In genomic region chr3:48503406-48504050, GRCh38 we compare ENCODE assay signal across 8 cellular contexts. TPM values are rescaled to one million over a fixed set of nuclear protein-coding genes. Genes with fewer than 3 reads are reported as not detected.
DNase-seq lines count a peak whose midpoint lies in the region; ATAC-seq and TF ChIP-seq lines count a peak whose summit lies in the region.

No MANE protein-coding gene starts in this region.

- no peaks in the 10 kb centered on the region for H3K9me3 Mint-ChIP-seq in T-helper 2 cell treated with Interferon-gamma antibody and Interleukin-4, amounts not matched to agents 5 μg/mL and 100 μg/mL, for 36 hours
- no peaks in the 10 kb centered on the region for H3K9me3 Mint-ChIP-seq in activated T-helper 2 cell treated with anti-CD3 and anti-CD28 coated beads, Interferon-gamma antibody, Interleukin-2, Interleukin-4, amounts not matched to agents 10 μg/mL and 5 μg/mL and 100 μg/mL, durations not matched to agents 14 hours and 24 hours and 36 hours

- H3K4me3 ChIP-seq in heart right ventricle (peak overlapping the region; percentile 32 to 83 (median 79)), psoas muscle (peak overlapping the region; percentile 76)

- H3K4me3 Mint-ChIP-seq in T-helper 2 cell treated with Interferon-gamma antibody and Interleukin-4, amounts not matched to agents 5 μg/mL and 100 μg/mL, for 36 hours = peak overlapping the region; percentile 81
- H3K4me3 Mint-ChIP-seq in activated T-helper 2 cell treated with anti-CD3 and anti-CD28 coated beads, Interferon-gamma antibody, Interleukin-2, Interleukin-4, amounts not matched to agents 10 μg/mL and 5 μg/mL and 100 μg/mL, durations not matched to agents 14 hours and 24 hours and 36 hours (ENCODE audit: low read depth) = peak overlapping the region; percentile 76

- H3K36me3 ChIP-seq in heart right ventricle (peaks cover 0 to 25% (median 0%) of the 10 kb centered on the region in 9 donors), psoas muscle (ENCODE audit: insufficient read depth in 1 of 2, low read depth in 1 of 2) (peaks cover 0 to 4% of the 10 kb centered on the region in 2 donors)

- H3K36me3 Mint-ChIP-seq in T-helper 2 cell treated with Interferon-gamma antibody and Interleukin-4, amounts not matched to agents 5 μg/mL and 100 μg/mL, for 36 hours (ENCODE audit: low read depth) = peaks cover 9% of the 10 kb centered on the region
- peaks cover 11% of the 10 kb centered on the region for H3K36me3 Mint-ChIP-seq in activated T-helper 2 cell treated with anti-CD3 and anti-CD28 coated beads, Interferon-gamma antibody, Interleukin-2, Interleukin-4, amounts not matched to agents 10 μg/mL and 5 μg/mL and 100 μg/mL, durations not matched to agents 14 hours and 24 hours and 36 hours (ENCODE audit: low read depth)

- H3K27me3 ChIP-seq in heart right ventricle = no peaks in the 10 kb centered on the region
- no peaks in the 10 kb centered on the region for H3K27me3 ChIP-seq in psoas muscle (ENCODE audit: insufficient read depth in 3 of 3, low read length in 2 of 3)

- H3K27ac ChIP-seq in heart right ventricle (peak overlapping the region; percentile 87 to 98 (median 97)), psoas muscle (peak overlapping the region; percentile 72)

- H3K27ac Mint-ChIP-seq in T-helper 2 cell treated with Interferon-gamma antibody and Interleukin-4, amounts not matched to agents 5 μg/mL and 100 μg/mL, for 36 hours = peak overlapping the region; percentile 59
- peak overlapping the region; percentile 62 for H3K27ac Mint-ChIP-seq in activated T-helper 2 cell treated with anti-CD3 and anti-CD28 coated beads, Interferon-gamma antibody, Interleukin-2, Interleukin-4, amounts not matched to agents 10 μg/mL and 5 μg/mL and 100 μg/mL, durations not matched to agents 14 hours and 24 hours and 36 hours

- H3K27me3 Mint-ChIP-seq in T-helper 2 cell treated with Interferon-gamma antibody and Interleukin-4, amounts not matched to agents 5 μg/mL and 100 μg/mL, for 36 hours (ENCODE audit: low read depth) = no peaks in the 10 kb centered on the region
- H3K27me3 Mint-ChIP-seq in activated T-helper 2 cell treated with anti-CD3 and anti-CD28 coated beads, Interferon-gamma antibody, Interleukin-2, Interleukin-4, amounts not matched to agents 10 μg/mL and 5 μg/mL and 100 μg/mL, durations not matched to agents 14 hours and 24 hours and 36 hours (ENCODE audit: low read depth) = no peaks in the 10 kb centered on the region

- intact Hi-C loops in activated T-helper 2 cell treated with anti-CD3 and anti-CD28 coated beads, Interferon-gamma antibody, Interleukin-2, Interleukin-4, amounts not matched to agents 10 μg/mL and 5 μg/mL and 100 μg/mL, durations not matched to agents 14 hours and 24 hours and 36 hours (cut with micrococcal nuclease) = loop anchor here (2.0 kb wide), 1 partner anchor 31 kb away; no protein-coding TSS in a partner anchor
- intact Hi-C loops in heart right ventricle (cut with DNase I) (loop anchor here in 8 of 10 donors (2.0 to 5.0 kb wide), 5 partner anchors 31 to 44 kb away; a partner anchor contains a TSS), psoas muscle (cut with DNase I) (loop anchor here in 1 of 2 donors (2.0 kb wide), 1 partner anchor 39 kb away; no protein-coding TSS in a partner anchor)

- DNase-seq in T-helper 2 cell treated with Interferon-gamma antibody and Interleukin-4, amounts not matched to agents 5 μg/mL and 100 μg/mL, for 36 hours (ENCODE audit: low spot score) = no peak
- DNase-seq in T-helper 2 cell (no peak), heart right ventricle (peak; percentile 46 to 49), psoas muscle (peak; percentile 68 to 72), pons (ENCODE audit: low spot score) (no peak), NCI-H2227 treated with DMSO at 0.1 percent for 48 hours (lab: John Stamatoyannopoulos, UW) (no peak)
- DNase-seq in activated T-helper 2 cell treated with anti-CD3 and anti-CD28 coated beads, Interferon-gamma antibody, Interleukin-2, Interleukin-4, amounts not matched to agents 10 μg/mL and 5 μg/mL and 100 μg/mL, durations not matched to agents 14 hours and 24 hours and 36 hours (ENCODE audit: low spot score) = no peak

- H3K9me3 ChIP-seq in heart right ventricle (peaks cover 0 to 2% (median 0%) of the 10 kb centered on the region in 11 donors), psoas muscle (no peaks in the 10 kb centered on the region)

- H3K4me1 Mint-ChIP-seq in T-helper 2 cell treated with Interferon-gamma antibody and Interleukin-4, amounts not matched to agents 5 μg/mL and 100 μg/mL, for 36 hours (ENCODE audit: low read depth) = peaks cover 39% of the 10 kb centered on the region
- H3K4me1 Mint-ChIP-seq in activated T-helper 2 cell treated with anti-CD3 and anti-CD28 coated beads, Interferon-gamma antibody, Interleukin-2, Interleukin-4, amounts not matched to agents 10 μg/mL and 5 μg/mL and 100 μg/mL, durations not matched to agents 14 hours and 24 hours and 36 hours (ENCODE audit: low read depth) = peaks cover 38% of the 10 kb centered on the region

- peaks cover 15 to 50% (median 24%) of the 10 kb centered on the region in 9 donors for H3K4me1 ChIP-seq in heart right ventricle
- peaks cover 15% of the 10 kb centered on the region for H3K4me1 ChIP-seq in psoas muscle

- no peak for TF ChIP-seq CTCF in heart right ventricle (IDR thresholded peaks at IDR 0.05)
- no peak for TF ChIP-seq CTCF in psoas muscle (IDR thresholded peaks at IDR 0.05)

- 9 to 17% methylated on average over 19 to 25 of the region's 25 CpGs for WGBS in heart right ventricle, 2 donors
- WGBS in psoas muscle, 3 donors = 15 to 32% (median 29%) methylated on average over 15 to 25 of the region's 25 CpGs

- ATAC-seq in heart right ventricle (peak in 6 of 8 donors; percentile 10 to 54 (median 34)), psoas muscle (peak in 3 of 4 donors; percentile 28 to 52 (median 39)), HG02571 (IDR thresholded peaks at IDR 0.05; ENCODE audit: unreplicated experiment) (no peak)

RNA-seq across cellular contexts. Expression of gene SHISA5, which starts 0.4 kb away (rescaled TPM):
- 65.6 and 69.5 TPM in 2 replicates for total RNA-seq in activated T-helper 2 cell treated with anti-CD3 and anti-CD28 coated beads, Interferon-gamma antibody, Interleukin-2, Interleukin-4, amounts not matched to agents 10 μg/mL and 5 μg/mL and 100 μg/mL, durations not matched to agents 14 hours and 24 hours and 36 hours
- 10 to 100 TPM; 36.8 to 95.3 (median 52.9) TPM for total RNA-seq in heart right ventricle
- 10 to 100 TPM; 34.6 to 68.7 TPM for polyA plus RNA-seq in heart right ventricle
- total RNA-seq in psoas muscle = 10 to 100 TPM; 23.9 to 34.7 (median 28.7) TPM
- 10 to 100 TPM; 16.9 to 24.3 (median 23.1) TPM for polyA plus RNA-seq in psoas muscle

RNA-seq across cellular contexts. Expression of gene PFKFB4, which starts 53.1 kb away (rescaled TPM):
- 53.0 and 57.0 TPM in 2 replicates for total RNA-seq in activated T-helper 2 cell treated with anti-CD3 and anti-CD28 coated beads, Interferon-gamma antibody, Interleukin-2, Interleukin-4, amounts not matched to agents 10 μg/mL and 5 μg/mL and 100 μg/mL, durations not matched to agents 14 hours and 24 hours and 36 hours
- 1 to 10 TPM in 6 of 10 donors, under 1 TPM in 4; 0.40 to 7.7 (median 1.5) TPM for total RNA-seq in heart right ventricle
- 1 to 10 TPM in 1 of 2 donors, under 1 TPM in 1; 0.74 to 1.0 TPM for polyA plus RNA-seq in heart right ventricle
- total RNA-seq in psoas muscle = 1 to 10 TPM in 3 of 4 donors, under 1 TPM in 1; 0.95 to 4.1 (median 1.6) TPM
- polyA plus RNA-seq in psoas muscle = 1 to 10 TPM in 1 of 3 donors, under 1 TPM in 2; 0.25 to 2.1 (median 0.59) TPM

RNA-seq across cellular contexts. Expression of gene ATRIP, which starts 57.0 kb away (rescaled TPM):
- 16.9 and 17.5 TPM in 2 replicates for total RNA-seq in activated T-helper 2 cell treated with anti-CD3 and anti-CD28 coated beads, Interferon-gamma antibody, Interleukin-2, Interleukin-4, amounts not matched to agents 10 μg/mL and 5 μg/mL and 100 μg/mL, durations not matched to agents 14 hours and 24 hours and 36 hours
- total RNA-seq in heart right ventricle (1 to 10 TPM; 2.2 to 5.4 (median 3.8) TPM), psoas muscle (1 to 10 TPM; 4.4 to 5.6 (median 5.2) TPM)
- polyA plus RNA-seq in heart right ventricle (1 to 10 TPM; 4.5 to 5.1 TPM), psoas muscle (1 to 10 TPM; 3.7 to 4.5 (median 3.9) TPM)

Comparison
In these comparisons a context has a peak if more than half of its experiments do, and no peak if none do; other contexts are left out.
1. DNase-seq: peak in heart right ventricle (2 of 2) and psoas muscle (2 of 2); none in T-helper 2 cell treated with Interferon-gamma antibody and Interleukin-4, amounts not matched to agents 5 μg/mL and 100 μg/mL, for 36 hours (single experiment), T-helper 2 cell (0 of 5), activated T-helper 2 cell treated with anti-CD3 and anti-CD28 coated beads, Interferon-gamma antibody, Interleukin-2, Interleukin-4, amounts not matched to agents 10 μg/mL and 5 μg/mL and 100 μg/mL, durations not matched to agents 14 hours and 24 hours and 36 hours (single experiment), pons (single experiment) and NCI-H2227 treated with DMSO at 0.1 percent for 48 hours (single experiment).